ENCODE assay signal across 1 cellular context in the genomic region with DNA sequence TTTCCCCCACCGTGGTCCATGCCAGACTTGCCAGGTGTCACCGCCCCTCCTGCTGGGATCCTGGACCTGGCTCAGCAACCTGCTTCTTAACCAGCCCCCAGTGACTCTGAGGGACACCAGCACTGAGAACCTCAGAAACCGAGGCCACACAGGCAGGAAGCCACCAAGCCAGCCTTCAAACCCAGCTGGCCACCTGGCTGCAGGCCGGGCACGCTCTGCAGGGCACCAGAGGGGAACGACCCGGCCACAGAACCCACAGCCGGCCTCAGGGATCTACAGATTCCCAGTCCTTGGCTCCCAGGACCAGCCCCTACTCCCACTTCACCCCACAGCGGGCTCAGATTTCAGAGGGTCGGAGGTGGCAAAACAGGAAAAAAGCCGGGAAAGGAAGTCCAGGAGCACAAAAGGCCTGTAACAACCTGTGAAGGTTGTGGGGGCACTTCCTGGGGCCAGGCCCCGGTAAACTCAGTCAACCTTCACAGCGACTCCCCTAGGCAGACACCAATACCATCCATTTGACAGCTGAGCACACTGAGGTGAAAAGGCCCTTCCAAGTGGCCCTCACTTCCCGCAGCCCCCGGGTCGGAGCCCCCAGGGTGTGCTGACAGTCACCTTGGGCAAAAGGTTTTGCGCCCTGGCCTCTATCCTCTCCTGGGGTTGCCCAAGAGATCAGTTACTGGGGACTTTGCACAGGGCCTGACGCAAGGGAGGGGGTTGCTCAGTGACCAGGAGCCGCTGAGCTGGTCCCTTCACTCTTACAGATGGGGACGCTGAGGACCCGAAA.
TF ChIP-seq lines count a peak whose summit lies in the region.

No MANE protein-coding gene starts in this region.

TF ChIP-seq in HepG2, 621 proteins besides CTCF, POLR2A, EP300 and RAD21 (continued from another document and continues in another):
- TF ChIP-seq, protein P1, sequence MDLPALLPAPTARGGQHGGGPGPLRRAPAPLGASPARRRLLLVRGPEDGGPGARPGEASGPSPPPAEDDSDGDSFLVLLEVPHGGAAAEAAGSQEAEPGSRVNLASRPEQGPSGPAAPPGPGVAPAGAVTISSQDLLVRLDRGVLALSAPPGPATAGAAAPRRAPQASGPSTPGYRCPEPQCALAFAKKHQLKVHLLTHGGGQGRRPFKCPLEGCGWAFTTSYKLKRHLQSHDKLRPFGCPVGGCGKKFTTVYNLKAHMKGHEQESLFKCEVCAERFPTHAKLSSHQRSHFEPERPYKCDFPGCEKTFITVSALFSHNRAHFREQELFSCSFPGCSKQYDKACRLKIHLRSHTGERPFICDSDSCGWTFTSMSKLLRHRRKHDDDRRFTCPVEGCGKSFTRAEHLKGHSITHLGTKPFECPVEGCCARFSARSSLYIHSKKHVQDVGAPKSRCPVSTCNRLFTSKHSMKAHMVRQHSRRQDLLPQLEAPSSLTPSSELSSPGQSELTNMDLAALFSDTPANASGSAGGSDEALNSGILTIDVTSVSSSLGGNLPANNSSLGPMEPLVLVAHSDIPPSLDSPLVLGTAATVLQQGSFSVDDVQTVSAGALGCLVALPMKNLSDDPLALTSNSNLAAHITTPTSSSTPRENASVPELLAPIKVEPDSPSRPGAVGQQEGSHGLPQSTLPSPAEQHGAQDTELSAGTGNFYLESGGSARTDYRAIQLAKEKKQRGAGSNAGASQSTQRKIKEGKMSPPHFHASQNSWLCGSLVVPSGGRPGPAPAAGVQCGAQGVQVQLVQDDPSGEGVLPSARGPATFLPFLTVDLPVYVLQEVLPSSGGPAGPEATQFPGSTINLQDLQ (CRISPR knock-in tag; IDR thresholded peaks at IDR 0.05): 0 out of 2 replicates have a peak, but pooled peaks have one; percentile 42
- TF ChIP-seq, protein P2, sequence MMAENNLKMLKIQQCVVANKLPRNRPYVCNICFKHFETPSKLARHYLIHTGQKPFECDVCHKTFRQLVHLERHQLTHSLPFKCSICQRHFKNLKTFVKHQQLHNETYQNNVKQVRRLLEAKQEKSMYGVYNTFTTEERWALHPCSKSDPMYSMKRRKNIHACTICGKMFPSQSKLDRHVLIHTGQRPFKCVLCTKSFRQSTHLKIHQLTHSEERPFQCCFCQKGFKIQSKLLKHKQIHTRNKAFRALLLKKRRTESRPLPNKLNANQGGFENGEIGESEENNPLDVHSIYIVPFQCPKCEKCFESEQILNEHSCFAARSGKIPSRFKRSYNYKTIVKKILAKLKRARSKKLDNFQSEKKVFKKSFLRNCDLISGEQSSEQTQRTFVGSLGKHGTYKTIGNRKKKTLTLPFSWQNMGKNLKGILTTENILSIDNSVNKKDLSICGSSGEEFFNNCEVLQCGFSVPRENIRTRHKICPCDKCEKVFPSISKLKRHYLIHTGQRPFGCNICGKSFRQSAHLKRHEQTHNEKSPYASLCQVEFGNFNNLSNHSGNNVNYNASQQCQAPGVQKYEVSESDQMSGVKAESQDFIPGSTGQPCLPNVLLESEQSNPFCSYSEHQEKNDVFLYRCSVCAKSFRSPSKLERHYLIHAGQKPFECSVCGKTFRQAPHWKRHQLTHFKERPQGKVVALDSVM (CRISPR knock-in tag; IDR thresholded peaks at IDR 0.05): 0 out of 2 replicates have a peak, but pooled peaks have one; percentile 14
- TF ChIP-seq RARG (CRISPR knock-in tag; IDR thresholded peaks at IDR 0.05; ENCODE audit: low read depth): no peak
- peak; percentile 92 for TF ChIP-seq CEBPG (CRISPR knock-in tag; IDR thresholded peaks at IDR 0.05)
- no peak; the same call in 1 of the 2 replicates for TF ChIP-seq TSC22D2 (CRISPR knock-in tag; IDR thresholded peaks at IDR 0.05; ENCODE audit: borderline replicate concordance)
- no peak for TF ChIP-seq HHEX (CRISPR knock-in tag; IDR thresholded peaks at IDR 0.05)
- TF ChIP-seq, protein P3, sequence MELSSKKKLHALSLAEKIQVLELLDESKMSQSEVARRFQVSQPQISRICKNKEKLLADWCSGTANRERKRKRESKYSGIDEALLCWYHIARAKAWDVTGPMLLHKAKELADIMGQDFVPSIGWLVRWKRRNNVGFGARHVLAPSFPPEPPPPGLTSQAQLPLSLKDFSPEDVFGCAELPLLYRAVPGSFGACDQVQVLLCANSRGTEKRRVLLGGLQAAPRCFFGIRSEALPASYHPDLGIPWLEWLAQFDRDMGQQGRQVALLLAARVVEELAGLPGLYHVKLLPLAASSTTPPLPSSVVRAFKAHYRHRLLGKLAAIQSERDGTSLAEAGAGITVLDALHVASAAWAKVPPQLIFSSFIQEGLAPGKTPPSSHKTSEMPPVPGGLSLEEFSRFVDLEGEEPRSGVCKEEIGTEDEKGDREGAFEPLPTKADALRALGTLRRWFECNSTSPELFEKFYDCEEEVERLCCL (CRISPR knock-in tag; IDR thresholded peaks at IDR 0.05; ENCODE audit: borderline replicate concordance): 0 out of 2 replicates have a peak, but pooled peaks have one; percentile 54
- TF ChIP-seq ZNF292 (CRISPR knock-in tag; IDR thresholded peaks at IDR 0.05; ENCODE audit: borderline replicate concordance, low read depth): no peak; the same call in 1 of the 2 replicates
- peak; percentile 17; the same call in 1 of the 2 replicates for TF ChIP-seq SP2 (CRISPR knock-in tag; IDR thresholded peaks at IDR 0.05)
- TF ChIP-seq, protein P4, sequence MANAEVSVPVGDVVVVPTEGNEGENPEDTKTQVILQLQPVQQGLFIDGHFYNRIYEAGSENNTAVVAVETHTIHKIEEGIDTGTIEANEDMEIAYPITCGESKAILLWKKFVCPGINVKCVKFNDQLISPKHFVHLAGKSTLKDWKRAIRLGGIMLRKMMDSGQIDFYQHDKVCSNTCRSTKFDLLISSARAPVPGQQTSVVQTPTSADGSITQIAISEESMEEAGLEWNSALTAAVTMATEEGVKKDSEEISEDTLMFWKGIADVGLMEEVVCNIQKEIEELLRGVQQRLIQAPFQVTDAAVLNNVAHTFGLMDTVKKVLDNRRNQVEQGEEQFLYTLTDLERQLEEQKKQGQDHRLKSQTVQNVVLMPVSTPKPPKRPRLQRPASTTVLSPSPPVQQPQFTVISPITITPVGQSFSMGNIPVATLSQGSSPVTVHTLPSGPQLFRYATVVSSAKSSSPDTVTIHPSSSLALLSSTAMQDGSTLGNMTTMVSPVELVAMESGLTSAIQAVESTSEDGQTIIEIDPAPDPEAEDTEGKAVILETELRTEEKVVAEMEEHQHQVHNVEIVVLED (CRISPR knock-in tag; IDR thresholded peaks at IDR 0.05; ENCODE audit: borderline replicate concordance): peak; percentile 52; the same call in 1 of the 2 replicates
- TF ChIP-seq, protein P5, sequence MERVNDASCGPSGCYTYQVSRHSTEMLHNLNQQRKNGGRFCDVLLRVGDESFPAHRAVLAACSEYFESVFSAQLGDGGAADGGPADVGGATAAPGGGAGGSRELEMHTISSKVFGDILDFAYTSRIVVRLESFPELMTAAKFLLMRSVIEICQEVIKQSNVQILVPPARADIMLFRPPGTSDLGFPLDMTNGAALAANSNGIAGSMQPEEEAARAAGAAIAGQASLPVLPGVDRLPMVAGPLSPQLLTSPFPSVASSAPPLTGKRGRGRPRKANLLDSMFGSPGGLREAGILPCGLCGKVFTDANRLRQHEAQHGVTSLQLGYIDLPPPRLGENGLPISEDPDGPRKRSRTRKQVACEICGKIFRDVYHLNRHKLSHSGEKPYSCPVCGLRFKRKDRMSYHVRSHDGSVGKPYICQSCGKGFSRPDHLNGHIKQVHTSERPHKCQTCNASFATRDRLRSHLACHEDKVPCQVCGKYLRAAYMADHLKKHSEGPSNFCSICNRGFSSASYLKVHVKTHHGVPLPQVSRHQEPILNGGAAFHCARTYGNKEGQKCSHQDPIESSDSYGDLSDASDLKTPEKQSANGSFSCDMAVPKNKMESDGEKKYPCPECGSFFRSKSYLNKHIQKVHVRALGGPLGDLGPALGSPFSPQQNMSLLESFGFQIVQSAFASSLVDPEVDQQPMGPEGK (CRISPR knock-in tag; IDR thresholded peaks at IDR 0.05): peak; percentile 88
- no peak for TF ChIP-seq MTF1 (CRISPR knock-in tag; IDR thresholded peaks at IDR 0.05)
- 0 out of 2 replicates have a peak, but pooled peaks have one; percentile 32 for TF ChIP-seq GFI1 (CRISPR knock-in tag; IDR thresholded peaks at IDR 0.05; ENCODE audit: borderline replicate concordance)
- TF ChIP-seq, protein P6, sequence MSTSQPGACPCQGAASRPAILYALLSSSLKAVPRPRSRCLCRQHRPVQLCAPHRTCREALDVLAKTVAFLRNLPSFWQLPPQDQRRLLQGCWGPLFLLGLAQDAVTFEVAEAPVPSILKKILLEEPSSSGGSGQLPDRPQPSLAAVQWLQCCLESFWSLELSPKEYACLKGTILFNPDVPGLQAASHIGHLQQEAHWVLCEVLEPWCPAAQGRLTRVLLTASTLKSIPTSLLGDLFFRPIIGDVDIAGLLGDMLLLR (CRISPR knock-in tag; IDR thresholded peaks at IDR 0.05): no peak
- peak; percentile 85; the same call in 1 of the 2 replicates for TF ChIP-seq ZNF33B (CRISPR knock-in tag; IDR thresholded peaks at IDR 0.05)
- TF ChIP-seq, protein P7, sequence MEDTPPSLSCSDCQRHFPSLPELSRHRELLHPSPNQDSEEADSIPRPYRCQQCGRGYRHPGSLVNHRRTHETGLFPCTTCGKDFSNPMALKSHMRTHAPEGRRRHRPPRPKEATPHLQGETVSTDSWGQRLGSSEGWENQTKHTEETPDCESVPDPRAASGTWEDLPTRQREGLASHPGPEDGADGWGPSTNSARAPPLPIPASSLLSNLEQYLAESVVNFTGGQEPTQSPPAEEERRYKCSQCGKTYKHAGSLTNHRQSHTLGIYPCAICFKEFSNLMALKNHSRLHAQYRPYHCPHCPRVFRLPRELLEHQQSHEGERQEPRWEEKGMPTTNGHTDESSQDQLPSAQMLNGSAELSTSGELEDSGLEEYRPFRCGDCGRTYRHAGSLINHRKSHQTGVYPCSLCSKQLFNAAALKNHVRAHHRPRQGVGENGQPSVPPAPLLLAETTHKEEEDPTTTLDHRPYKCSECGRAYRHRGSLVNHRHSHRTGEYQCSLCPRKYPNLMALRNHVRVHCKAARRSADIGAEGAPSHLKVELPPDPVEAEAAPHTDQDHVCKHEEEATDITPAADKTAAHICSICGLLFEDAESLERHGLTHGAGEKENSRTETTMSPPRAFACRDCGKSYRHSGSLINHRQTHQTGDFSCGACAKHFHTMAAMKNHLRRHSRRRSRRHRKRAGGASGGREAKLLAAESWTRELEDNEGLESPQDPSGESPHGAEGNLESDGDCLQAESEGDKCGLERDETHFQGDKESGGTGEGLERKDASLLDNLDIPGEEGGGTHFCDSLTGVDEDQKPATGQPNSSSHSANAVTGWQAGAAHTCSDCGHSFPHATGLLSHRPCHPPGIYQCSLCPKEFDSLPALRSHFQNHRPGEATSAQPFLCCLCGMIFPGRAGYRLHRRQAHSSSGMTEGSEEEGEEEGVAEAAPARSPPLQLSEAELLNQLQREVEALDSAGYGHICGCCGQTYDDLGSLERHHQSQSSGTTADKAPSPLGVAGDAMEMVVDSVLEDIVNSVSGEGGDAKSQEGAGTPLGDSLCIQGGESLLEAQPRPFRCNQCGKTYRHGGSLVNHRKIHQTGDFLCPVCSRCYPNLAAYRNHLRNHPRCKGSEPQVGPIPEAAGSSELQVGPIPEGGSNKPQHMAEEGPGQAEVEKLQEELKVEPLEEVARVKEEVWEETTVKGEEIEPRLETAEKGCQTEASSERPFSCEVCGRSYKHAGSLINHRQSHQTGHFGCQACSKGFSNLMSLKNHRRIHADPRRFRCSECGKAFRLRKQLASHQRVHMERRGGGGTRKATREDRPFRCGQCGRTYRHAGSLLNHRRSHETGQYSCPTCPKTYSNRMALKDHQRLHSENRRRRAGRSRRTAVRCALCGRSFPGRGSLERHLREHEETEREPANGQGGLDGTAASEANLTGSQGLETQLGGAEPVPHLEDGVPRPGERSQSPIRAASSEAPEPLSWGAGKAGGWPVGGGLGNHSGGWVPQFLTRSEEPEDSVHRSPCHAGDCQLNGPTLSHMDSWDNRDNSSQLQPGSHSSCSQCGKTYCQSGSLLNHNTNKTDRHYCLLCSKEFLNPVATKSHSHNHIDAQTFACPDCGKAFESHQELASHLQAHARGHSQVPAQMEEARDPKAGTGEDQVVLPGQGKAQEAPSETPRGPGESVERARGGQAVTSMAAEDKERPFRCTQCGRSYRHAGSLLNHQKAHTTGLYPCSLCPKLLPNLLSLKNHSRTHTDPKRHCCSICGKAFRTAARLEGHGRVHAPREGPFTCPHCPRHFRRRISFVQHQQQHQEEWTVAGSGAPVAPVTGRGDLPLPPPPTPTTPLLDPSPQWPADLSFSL (CRISPR knock-in tag; IDR thresholded peaks at IDR 0.05): no peak; the same call in 1 of the 2 replicates
- TF ChIP-seq KLF13 (CRISPR knock-in tag; IDR thresholded peaks at IDR 0.05): no peak
- no peak for TF ChIP-seq SOX13 (IDR thresholded peaks at IDR 0.05)
- peak in 1 of 2 experiments; percentile 49; a peak in 1 of 4 replicates for TF ChIP-seq SOX13 (CRISPR knock-in tag; conservative IDR thresholded peaks at IDR 0.05 in 1 of 2, IDR thresholded peaks at IDR 0.05 in 1 of 2)
- TF ChIP-seq, protein P8, sequence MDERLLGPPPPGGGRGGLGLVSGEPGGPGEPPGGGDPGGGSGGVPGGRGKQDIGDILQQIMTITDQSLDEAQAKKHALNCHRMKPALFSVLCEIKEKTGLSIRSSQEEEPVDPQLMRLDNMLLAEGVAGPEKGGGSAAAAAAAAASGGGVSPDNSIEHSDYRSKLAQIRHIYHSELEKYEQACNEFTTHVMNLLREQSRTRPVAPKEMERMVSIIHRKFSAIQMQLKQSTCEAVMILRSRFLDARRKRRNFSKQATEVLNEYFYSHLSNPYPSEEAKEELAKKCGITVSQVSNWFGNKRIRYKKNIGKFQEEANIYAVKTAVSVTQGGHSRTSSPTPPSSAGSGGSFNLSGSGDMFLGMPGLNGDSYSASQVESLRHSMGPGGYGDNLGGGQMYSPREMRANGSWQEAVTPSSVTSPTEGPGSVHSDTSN (CRISPR knock-in tag; IDR thresholded peaks at IDR 0.05): no peak
- TF ChIP-seq DPF2 (CRISPR knock-in tag; IDR thresholded peaks at IDR 0.05; ENCODE audit: borderline replicate concordance, low read depth): no peak
- no peak for TF ChIP-seq ATAD3A (CRISPR knock-in tag; IDR thresholded peaks at IDR 0.05)
- TF ChIP-seq HNRNPLL (IDR thresholded peaks at IDR 0.05; ENCODE audit: low read depth, low read length, poor library complexity, severe bottlenecking): no peak
- no peak for TF ChIP-seq PHB2 (IDR thresholded peaks at IDR 0.05; ENCODE audit: partially characterized antibody)
- peak; percentile 86 for TF ChIP-seq ZFX (CRISPR knock-in tag; IDR thresholded peaks at IDR 0.05; ENCODE audit: low read depth)
- no peak for TF ChIP-seq ZFP1 (CRISPR knock-in tag; IDR thresholded peaks at IDR 0.05)
- peak; percentile 84 for TF ChIP-seq ZBTB7B (CRISPR knock-in tag; IDR thresholded peaks at IDR 0.05)
